Comparison of ENCODE assay signal across 35 cellular contexts in the genomic region with DNA sequence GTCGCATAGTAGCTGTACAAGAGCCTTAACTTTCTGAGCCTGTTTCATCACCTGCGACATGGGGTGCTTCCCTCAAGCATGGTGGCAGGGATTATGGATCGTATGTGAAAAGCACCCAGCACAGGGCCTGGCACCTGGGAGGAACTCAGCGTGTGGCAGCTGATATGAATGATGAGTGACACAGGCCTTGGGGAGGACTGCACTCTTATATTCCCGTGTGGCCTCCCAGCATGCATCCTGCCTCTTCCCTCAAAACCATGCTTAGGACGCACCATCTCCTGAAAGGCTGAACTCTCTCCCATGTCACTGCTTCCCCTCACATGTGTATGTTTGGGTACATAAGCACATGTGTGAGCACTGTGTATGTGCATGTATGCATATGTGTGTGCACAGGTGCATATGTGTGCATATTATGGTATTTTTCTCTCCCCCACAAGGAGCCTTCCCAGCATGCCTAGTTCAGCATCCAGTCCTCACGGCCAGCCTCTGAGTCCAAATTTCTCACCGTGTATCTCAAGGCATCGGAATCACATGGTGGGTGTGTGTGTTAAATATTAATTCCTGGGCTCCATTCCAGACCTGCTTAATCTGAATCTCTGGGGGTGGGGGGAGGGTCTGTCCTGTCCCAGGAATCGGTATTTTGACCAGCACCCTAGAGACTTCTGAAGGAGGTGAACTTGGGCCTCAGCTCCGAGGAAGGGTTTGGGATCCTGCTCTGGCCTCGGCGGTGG. TPM values are rescaled to one million over a fixed set of nuclear protein-coding genes. Genes with fewer than 3 reads are reported as not detected.
DNase-seq lines count a peak whose midpoint lies in the region; ATAC-seq, FAIRE-seq and TF ChIP-seq lines count a peak whose summit lies in the region.
"Had no signal": no experiment of that assay in that cellular context is flagged by ENCODE, and none has a peak within 500 bp of the region (broad histone marks: within the 10 kb centered on the region; RNA-seq: fewer than 3 reads in every experiment).

No MANE protein-coding gene starts in this region.

- H3K4me3 Mint-ChIP-seq in endodermal cell (no peak overlapping the region), neural crest cell (no peak overlapping the region)
- H3K4me3 Mint-ChIP-seq: activated naive CD8-positive, alpha-beta T cell treated with anti-CD3 and anti-CD28 coated beads, Interleukin-2, amount 10 ng/mL, durations not matched to agents 7 days and 5 days; activated T-cell treated with anti-CD3 and anti-CD28 coated beads, Interleukin-2, amount 50 U/mL, for 24 hours; nephron progenitor cell; stimulated activated effector memory CD8-positive, alpha-beta T cell treated with anti-CD3 and anti-CD28 coated beads, Interleukin-12 subunit alpha, Interleukin-12 subunit beta, amount 100 ng/mL, for 72 hours had no signal

- H3K27me3 ChIP-seq in heart left ventricle (no peaks in the 10 kb centered on the region), endodermal cell (ENCODE audit: control insufficient read depth, insufficient read depth, low read length, poor library complexity, severe bottlenecking) (no peaks in the 10 kb centered on the region), small intestine (ENCODE audit: control insufficient read depth in 2 of 2, insufficient read depth in 2 of 2, low read length in 2 of 2) (no peaks in the 10 kb centered on the region)
- H3K27me3 ChIP-seq: MG63, sigmoid colon, transverse colon had no signal

- no peaks in the 10 kb centered on the region for H3K9me3 Mint-ChIP-seq in endodermal cell
- no peaks in the 10 kb centered on the region for H3K9me3 Mint-ChIP-seq in neural crest cell
- H3K9me3 Mint-ChIP-seq: activated naive CD8-positive, alpha-beta T cell treated with anti-CD3 and anti-CD28 coated beads, Interleukin-2, amount 10 ng/mL, durations not matched to agents 7 days and 5 days; activated T-cell treated with anti-CD3 and anti-CD28 coated beads, Interleukin-2, amount 50 U/mL, for 24 hours; nephron progenitor cell; stimulated activated effector memory CD8-positive, alpha-beta T cell treated with anti-CD3 and anti-CD28 coated beads, Interleukin-12 subunit alpha, Interleukin-12 subunit beta, amount 100 ng/mL, for 72 hours had no signal

- peak in 1 of 5 donors; percentile 28 for DNase-seq in heart left ventricle
- DNase-seq in left cardiac atrium: no peak
- DNase-seq in endodermal cell: no peak
- DNase-seq in neural crest cell (ENCODE audit: low read depth, low spot score): no peak
- DNase-seq in small intestine: peak; percentile 70
- no peak for DNase-seq in SKM-1 (lab: John Stamatoyannopoulos, UW; ENCODE audit: unreplicated experiment)
- no peak for DNase-seq in NCI-H1048 (lab: John Stamatoyannopoulos, UW)
- DNase-seq: 8988T; activated CD4-positive, alpha-beta T cell treated with anti-CD3 and anti-CD28 coated beads, Interleukin-2, amount 50 U/mL, for 1 hour; activated CD4-positive, CD25-positive, alpha-beta regulatory T cell; activated effector memory CD4-positive, alpha-beta T cell treated with anti-CD3 and anti-CD28 coated beads, Interleukin-2, amount 50 U/mL, for 16 hours; activated naive CD8-positive, alpha-beta T cell treated with anti-CD3 and anti-CD28 coated beads, Interleukin-2, amount 10 ng/mL, durations not matched to agents 7 days and 5 days; activated T-cell treated with anti-CD3 and anti-CD28 coated beads, Interleukin-2, amount 50 U/mL, for 24 hours; aorta; central memory CD4-positive, alpha-beta T cell; MG63; NCI-H1105 treated with DMSO at 0.1 percent for 48 hours; NCI-H187 treated with DMSO at 0.1 percent for 48 hours; NCI-H2171 treated with DMSO at 0.1 percent for 48 hours; NCI-H510A treated with DMSO at 0.1 percent for 48 hours; nephron progenitor cell; sigmoid colon; stimulated activated CD4-positive, alpha-beta T cell treated with anti-CD3 and anti-CD28 coated beads, Interleukin-15, amount 100 ng/mL, for 24 hours; transverse colon had no signal

- 41 to 53% (median 46%) methylated on average over 6 to 13 of the region's 13 CpGs for WGBS in heart left ventricle, 4 donors
- WGBS in endodermal cell (ENCODE audit: insufficient coverage in 1 of 2, insufficient read length in 1 of 2), 2 experiments: 91% methylated on average over 9 to 13 of the region's 13 CpGs
- 46 to 64% (median 58%) methylated on average over 13 of the region's 13 CpGs for WGBS in small intestine, 3 donors

- H3K4me1 Mint-ChIP-seq in endodermal cell (peaks cover 10% of the 10 kb centered on the region), neural crest cell (peaks cover 6% of the 10 kb centered on the region)
- H3K4me1 Mint-ChIP-seq: stimulated activated effector memory CD8-positive, alpha-beta T cell treated with anti-CD3 and anti-CD28 coated beads, Interleukin-12 subunit alpha, Interleukin-12 subunit beta, amount 100 ng/mL, for 72 hours had no signal

- H3K27ac ChIP-seq in heart left ventricle (peak overlapping the region in 10 of 12 donors; percentile 25 to 96 (median 84)), endodermal cell (ENCODE audit: low read depth, low read length) (no peak overlapping the region), small intestine (ENCODE audit: low read depth in 1 of 2, low read length in 1 of 2) (no peak overlapping the region)
- H3K27ac ChIP-seq: C4-2B, KMS-11, sigmoid colon, transverse colon had no signal

- H3K27ac Mint-ChIP-seq in endodermal cell (peak overlapping the region; percentile 60), neural crest cell (ENCODE audit: unreplicated experiment) (peak overlapping the region; percentile 85)
- H3K27ac Mint-ChIP-seq: activated naive CD8-positive, alpha-beta T cell treated with anti-CD3 and anti-CD28 coated beads, Interleukin-2, amount 10 ng/mL, durations not matched to agents 7 days and 5 days; activated T-cell treated with anti-CD3 and anti-CD28 coated beads, Interleukin-2, amount 50 U/mL, for 24 hours; nephron progenitor cell; stimulated activated effector memory CD8-positive, alpha-beta T cell treated with anti-CD3 and anti-CD28 coated beads, Interleukin-12 subunit alpha, Interleukin-12 subunit beta, amount 100 ng/mL, for 72 hours had no signal

- no peak for FAIRE-seq in small intestine (lab: Jason Lieb, UNC)
- FAIRE-seq: G401.6, keratinocyte had no signal

- no peak overlapping the region for H3K4me3 ChIP-seq in heart left ventricle
- H3K4me3 ChIP-seq in endodermal cell (ENCODE audit: low read length): no peak overlapping the region
- no peak overlapping the region for H3K4me3 ChIP-seq in small intestine (ENCODE audit: low read depth in 1 of 2, low read length in 2 of 2)
- H3K4me3 ChIP-seq: HAP-1, MG63, sigmoid colon, transverse colon had no signal

- TF ChIP-seq CTCF in heart left ventricle (IDR thresholded peaks at IDR 0.05) (no peak), endodermal cell (conservative IDR thresholded peaks at IDR 0.05) (no peak), neural crest cell (conservative IDR thresholded peaks at IDR 0.05) (no peak)

- intact Hi-C loops in heart left ventricle (cut with DNase I): no loop called here
- intact Hi-C loops in left cardiac atrium (cut with DNase I): no loop called here

- ATAC-seq in heart left ventricle (no peak), left cardiac atrium (no peak), GM18870 (IDR thresholded peaks at IDR 0.05; ENCODE audit: unreplicated experiment) (no peak)
- ATAC-seq: esophagus mucosa had no signal

- H3K36me3 ChIP-seq in heart left ventricle (peaks cover 0 to 24% (median 4%) of the 10 kb centered on the region in 9 donors), endodermal cell (ENCODE audit: control insufficient read depth, insufficient read depth, low read length) (no peaks in the 10 kb centered on the region), small intestine (ENCODE audit: control insufficient read depth in 2 of 2, insufficient read depth in 2 of 2, low read length in 2 of 2) (no peaks in the 10 kb centered on the region)
- H3K36me3 ChIP-seq: HAP-1, MG63, sigmoid colon, transverse colon had no signal

- peaks cover 0 to 84% (median 35%) of the 10 kb centered on the region in 12 donors for H3K4me1 ChIP-seq in heart left ventricle
- H3K4me1 ChIP-seq in endodermal cell (ENCODE audit: control insufficient read depth, insufficient read depth, low read length): no peaks in the 10 kb centered on the region
- H3K4me1 ChIP-seq in small intestine (ENCODE audit: control insufficient read depth in 2 of 2, insufficient read depth in 1 of 2, low read depth in 1 of 2, low read length in 1 of 2): peaks cover 0 to 8% of the 10 kb centered on the region in 2 donors
- H3K4me1 ChIP-seq: HAP-1, transverse colon had no signal

- no peak for TF ChIP-seq POLR2A in heart left ventricle (IDR thresholded peaks at IDR 0.05)

- H3K9me3 ChIP-seq in heart left ventricle: no peaks in the 10 kb centered on the region
- H3K9me3 ChIP-seq in endodermal cell (ENCODE audit: control insufficient read depth, low read length): no peaks in the 10 kb centered on the region
- H3K9me3 ChIP-seq in small intestine (ENCODE audit: control insufficient read depth, low read depth): no peaks in the 10 kb centered on the region
- H3K9me3 ChIP-seq: HAP-1, MG63, sigmoid colon, transverse colon had no signal

- H3K27me3 Mint-ChIP-seq in endodermal cell (ENCODE audit: insufficient read depth): no peaks in the 10 kb centered on the region
- H3K27me3 Mint-ChIP-seq in neural crest cell (ENCODE audit: low read depth): no peaks in the 10 kb centered on the region
- H3K27me3 Mint-ChIP-seq: activated naive CD8-positive, alpha-beta T cell treated with anti-CD3 and anti-CD28 coated beads, Interleukin-2, amount 10 ng/mL, durations not matched to agents 7 days and 5 days; activated T-cell treated with anti-CD3 and anti-CD28 coated beads, Interleukin-2, amount 50 U/mL, for 24 hours had no signal

- H3K9ac ChIP-seq in endodermal cell (ENCODE audit: extremely low read depth, low read length, poor library complexity, severe bottlenecking): no peak overlapping the region
- H3K9ac ChIP-seq: KMS-11 had no signal

- H3K36me3 Mint-ChIP-seq in endodermal cell (ENCODE audit: low read depth) (no peaks in the 10 kb centered on the region), neural crest cell (ENCODE audit: low read depth) (no peaks in the 10 kb centered on the region)
- H3K36me3 Mint-ChIP-seq: activated naive CD8-positive, alpha-beta T cell treated with anti-CD3 and anti-CD28 coated beads, Interleukin-2, amount 10 ng/mL, durations not matched to agents 7 days and 5 days; stimulated activated effector memory CD8-positive, alpha-beta T cell treated with anti-CD3 and anti-CD28 coated beads, Interleukin-12 subunit alpha, Interleukin-12 subunit beta, amount 100 ng/mL, for 72 hours had no signal

RNA-seq across cellular contexts. Expression of gene MYOM3, which starts 12.9 kb away (rescaled TPM):
- total RNA-seq in heart left ventricle (100 to 1,000 TPM; 230 to 379 (median 288) TPM), left cardiac atrium (100 to 1,000 TPM; 160 to 224 TPM), endodermal cell (under 1 TPM; 0.11 to 0.15 TPM), neural crest cell (not detected in 2 replicates)
- polyA plus RNA-seq in heart left ventricle (100 to 1,000 TPM in 1 of 2 donors, 10 to 100 TPM in 1; 76.7 to 327 TPM), small intestine (1 to 10 TPM; 1.7 to 5.8 (median 5.7) TPM)
- 0.14 TPM for polyA plus RNA-seq in endodermal cell (2013, experiment 1 of 2)
- 0.08 TPM for polyA plus RNA-seq in endodermal cell (2013, experiment 2 of 2)
- total RNA-seq: activated naive CD8-positive, alpha-beta T cell treated with anti-CD3 and anti-CD28 coated beads, Interleukin-2, amount 10 ng/mL, durations not matched to agents 7 days and 5 days; fibroblast of villous mesenchyme; lung microvascular endothelial cell; T-helper 1 cell treated with Interleukin-12 subunit alpha and Interleukin-12 subunit beta and Interleukin-4 antibody, amounts not matched to agents 30 ng/mL and 1 ng/mL, for 36 hours had no signal

RNA-seq across cellular contexts. Expression of gene IL22RA1, which starts 43.9 kb away (rescaled TPM):
- total RNA-seq in heart left ventricle (1 to 10 TPM in 1 of 9 donors, under 1 TPM in 5, not detected in 3; 0.19 to 1.3 (median 0.49) TPM), left cardiac atrium (under 1 TPM; 0.09 to 0.26 TPM), endodermal cell (not detected), neural crest cell (not detected in 2 replicates)
- polyA plus RNA-seq in heart left ventricle (under 1 TPM; 0.04 to 0.12 TPM), small intestine (10 to 100 TPM; 16.3 to 29.1 (median 21.3) TPM)
- not detected for polyA plus RNA-seq in endodermal cell (2013, experiment 1 of 2)
- not detected for polyA plus RNA-seq in endodermal cell (2013, experiment 2 of 2)
- total RNA-seq: fibroblast of villous mesenchyme; lung microvascular endothelial cell; T-helper 1 cell treated with Interleukin-12 subunit alpha and Interleukin-12 subunit beta and Interleukin-4 antibody, amounts not matched to agents 30 ng/mL and 1 ng/mL, for 36 hours had no signal

Comparison
In these comparisons a context has a peak if more than half of its experiments do, and no peak if none do; other contexts are left out.
1. H3K27ac ChIP-seq: peak in heart left ventricle (10 of 12); none in endodermal cell (single experiment) and small intestine (0 of 2).
2. RNA of gene MYOM3, which starts 12.9 kb away (total RNA-seq): 230 to 379 TPM in heart left ventricle and 160 to 224 TPM in left cardiac atrium; 0.11 to 0.15 TPM in endodermal cell and not detected in neural crest cell; every median in the first group is over 100 times any median in the second.